In the genomic region with DNA sequence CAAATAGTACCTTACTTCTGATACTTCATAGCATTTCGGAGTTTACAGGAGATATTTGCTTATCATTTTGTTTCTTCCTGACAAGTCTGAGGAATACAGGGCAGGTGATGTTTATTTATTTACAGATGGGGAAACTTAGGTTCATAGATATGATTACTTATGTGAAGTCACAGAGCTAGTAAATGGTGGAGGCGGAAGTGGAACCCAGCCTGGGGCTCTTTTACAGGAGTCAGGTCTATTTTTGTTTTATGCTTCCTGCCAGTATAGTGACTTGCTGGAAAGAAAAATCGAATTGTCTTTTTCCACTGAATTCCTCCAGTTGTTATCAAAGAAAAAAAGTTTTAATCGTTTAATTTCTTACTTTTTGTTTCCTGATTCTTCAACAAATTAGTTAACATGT, we compare ENCODE assay signal across 23 cellular contexts.
DNase-seq lines count a peak whose midpoint lies in the region; ATAC-seq and TF ChIP-seq lines count a peak whose summit lies in the region.
"Had no signal": no experiment of that assay in that cellular context is flagged by ENCODE, and none has a peak within 500 bp of the region (broad histone marks: within the 10 kb centered on the region; RNA-seq: fewer than 3 reads in every experiment).

No MANE protein-coding gene starts in this region.

- H3K36me3 ChIP-seq in Loucy (ENCODE audit: insufficient read depth, low read length) (no peaks in the 10 kb centered on the region), RWPE2 (ENCODE audit: low read depth) (no peaks in the 10 kb centered on the region)

- H4K20me1 ChIP-seq in Loucy (ENCODE audit: insufficient read depth, low read length, poor library complexity, severe bottlenecking), result no peaks in the 10 kb centered on the region

- H2AFZ ChIP-seq in Loucy (ENCODE audit: low read length), result no peak overlapping the region
- H2AFZ ChIP-seq: GM23338 had no signal

- H3K9me3 ChIP-seq in Loucy (ENCODE audit: insufficient read depth, low read depth, low read length) (no peaks in the 10 kb centered on the region), RWPE2 (ENCODE audit: severe bottlenecking) (peaks cover 2% of the 10 kb centered on the region)

- H3K27me3 ChIP-seq in Loucy (ENCODE audit: insufficient read depth, low read length, poor library complexity, severe bottlenecking) (no peaks in the 10 kb centered on the region), RWPE2 (ENCODE audit: insufficient read depth, poor library complexity, severe bottlenecking) (no peaks in the 10 kb centered on the region)

- no peaks in the 10 kb centered on the region for H3K9me2 ChIP-seq in Loucy (replicated peaks; ENCODE audit: low read depth, low read length)

- H3K4me1 ChIP-seq in Loucy (ENCODE audit: insufficient read depth, low read length, poor library complexity, severe bottlenecking) (peaks cover 46% of the 10 kb centered on the region), RWPE2 (ENCODE audit: insufficient read depth, poor library complexity, severe bottlenecking) (peaks cover 27% of the 10 kb centered on the region)

- ATAC-seq in RWPE2 (ENCODE audit: low read depth), result no peak
- ATAC-seq in HG02759 (IDR thresholded peaks at IDR 0.05; ENCODE audit: unreplicated experiment), result no peak
- ATAC-seq: GM23338 had no signal

- peaks cover 4% of the 10 kb centered on the region; the same call in 1 of the 2 replicates for H3K79me2 ChIP-seq in Loucy (ENCODE audit: insufficient read depth, low read length)

- H3K4me3 ChIP-seq in Loucy (ENCODE audit: low read length, poor library complexity, severe bottlenecking) (peak overlapping the region; percentile 23), RWPE2 (ENCODE audit: severe bottlenecking) (no peak overlapping the region)
- H3K4me3 ChIP-seq: GM23338, SK-N-MC had no signal

- no peaks in the 10 kb centered on the region for H3F3A ChIP-seq in Loucy (ENCODE audit: low read depth)

- peak overlapping the region; percentile 54 for H3K4me2 ChIP-seq in Loucy (ENCODE audit: low read depth, low read length, poor library complexity, severe bottlenecking)
- H3K4me2 ChIP-seq: GM23338 had no signal

- H3K27ac ChIP-seq in RWPE2 (ENCODE audit: poor library complexity, severe bottlenecking), result peak overlapping the region; percentile 42
- H3K27ac ChIP-seq: SK-N-MC had no signal

- DNase-seq in EH (ENCODE audit: low read depth) (peak; percentile 11), RWPE2 (ENCODE audit: low spot score) (no peak), foreskin melanocyte (peak; percentile 11), NCI-H128 (lab: John Stamatoyannopoulos, UW; ENCODE audit: unreplicated experiment) (no peak)
- no peak for DNase-seq in activated CD4-positive, alpha-beta T cell treated with anti-CD3 and anti-CD28 coated beads for 48 hours
- DNase-seq: CD4-positive, CD25-positive, alpha-beta regulatory T cell; DMS79; HCEC 1CT; Kasumi-1; NCI-H1105 treated with DMSO at 0.1 percent for 48 hours; NCI-H1694; NCI-H2081; NCI-H2171; NCI-H345; NCI-H524; NCI-H774; NK-92 treated with Interleukin-12 subunit alpha and Interleukin-12 subunit beta, amount 100 ng/mL, for 24 hours; Right ventricle myocardium superior; SW 1271 had no signal

- TF ChIP-seq CTCF in Loucy (conservative IDR thresholded peaks at IDR 0.05; ENCODE audit: low read length), result no peak
- TF ChIP-seq CTCF in RWPE2 (IDR thresholded peaks at IDR 0.05; ENCODE audit: poor library complexity, severe bottlenecking), result no peak

- peak overlapping the region; percentile 43 for H3K9ac ChIP-seq in Loucy (ENCODE audit: low read depth, low read length, poor library complexity, severe bottlenecking)

Comparison
In these comparisons a context has a peak if more than half of its experiments do, and no peak if none do; other contexts are left out.
1. DNase-seq: peak in EH (single experiment) and foreskin melanocyte (single experiment); none in RWPE2 (single experiment), activated CD4-positive, alpha-beta T cell treated with anti-CD3 and anti-CD28 coated beads for 48 hours (single experiment) and NCI-H128 (single experiment).